1 cellular context compared by ENCODE assay signal in the genomic region with DNA sequence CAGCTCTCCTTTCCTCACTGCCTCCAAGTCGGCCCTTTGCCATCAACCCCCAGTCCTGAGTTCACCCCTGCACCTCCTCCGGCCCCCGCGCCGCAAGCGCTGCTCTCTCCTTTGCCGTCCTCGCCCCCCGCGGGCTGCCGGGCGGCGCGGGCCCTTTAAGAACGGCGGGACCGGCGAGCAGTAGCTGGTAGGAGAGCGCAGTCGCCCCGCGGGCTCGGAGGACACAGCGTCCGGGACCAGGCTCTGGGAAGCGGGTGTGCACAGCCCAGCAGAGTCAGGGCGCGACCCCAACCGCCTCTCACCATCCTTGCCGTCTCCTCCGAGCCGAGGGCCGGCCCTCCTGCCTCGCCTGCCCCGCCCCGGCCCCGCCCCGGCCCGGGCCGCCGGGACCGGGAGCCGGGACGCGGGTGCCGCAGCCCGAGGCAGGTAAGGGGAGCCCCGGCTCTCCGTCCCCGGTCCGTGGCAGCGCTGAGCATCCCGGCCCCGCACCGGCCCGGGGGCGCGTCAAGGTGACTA.
TF ChIP-seq lines count a peak whose summit lies in the region.

A gene (plus strand): TSS at position 198 of the 516 bp plus-strand sequence. CDS start 914 bp downstream, outside the sequence.

TF ChIP-seq in GM12878, 131 proteins besides CTCF, POLR2A, EP300 and RAD21 (continued from another document):
- TF ChIP-seq, protein P1, sequence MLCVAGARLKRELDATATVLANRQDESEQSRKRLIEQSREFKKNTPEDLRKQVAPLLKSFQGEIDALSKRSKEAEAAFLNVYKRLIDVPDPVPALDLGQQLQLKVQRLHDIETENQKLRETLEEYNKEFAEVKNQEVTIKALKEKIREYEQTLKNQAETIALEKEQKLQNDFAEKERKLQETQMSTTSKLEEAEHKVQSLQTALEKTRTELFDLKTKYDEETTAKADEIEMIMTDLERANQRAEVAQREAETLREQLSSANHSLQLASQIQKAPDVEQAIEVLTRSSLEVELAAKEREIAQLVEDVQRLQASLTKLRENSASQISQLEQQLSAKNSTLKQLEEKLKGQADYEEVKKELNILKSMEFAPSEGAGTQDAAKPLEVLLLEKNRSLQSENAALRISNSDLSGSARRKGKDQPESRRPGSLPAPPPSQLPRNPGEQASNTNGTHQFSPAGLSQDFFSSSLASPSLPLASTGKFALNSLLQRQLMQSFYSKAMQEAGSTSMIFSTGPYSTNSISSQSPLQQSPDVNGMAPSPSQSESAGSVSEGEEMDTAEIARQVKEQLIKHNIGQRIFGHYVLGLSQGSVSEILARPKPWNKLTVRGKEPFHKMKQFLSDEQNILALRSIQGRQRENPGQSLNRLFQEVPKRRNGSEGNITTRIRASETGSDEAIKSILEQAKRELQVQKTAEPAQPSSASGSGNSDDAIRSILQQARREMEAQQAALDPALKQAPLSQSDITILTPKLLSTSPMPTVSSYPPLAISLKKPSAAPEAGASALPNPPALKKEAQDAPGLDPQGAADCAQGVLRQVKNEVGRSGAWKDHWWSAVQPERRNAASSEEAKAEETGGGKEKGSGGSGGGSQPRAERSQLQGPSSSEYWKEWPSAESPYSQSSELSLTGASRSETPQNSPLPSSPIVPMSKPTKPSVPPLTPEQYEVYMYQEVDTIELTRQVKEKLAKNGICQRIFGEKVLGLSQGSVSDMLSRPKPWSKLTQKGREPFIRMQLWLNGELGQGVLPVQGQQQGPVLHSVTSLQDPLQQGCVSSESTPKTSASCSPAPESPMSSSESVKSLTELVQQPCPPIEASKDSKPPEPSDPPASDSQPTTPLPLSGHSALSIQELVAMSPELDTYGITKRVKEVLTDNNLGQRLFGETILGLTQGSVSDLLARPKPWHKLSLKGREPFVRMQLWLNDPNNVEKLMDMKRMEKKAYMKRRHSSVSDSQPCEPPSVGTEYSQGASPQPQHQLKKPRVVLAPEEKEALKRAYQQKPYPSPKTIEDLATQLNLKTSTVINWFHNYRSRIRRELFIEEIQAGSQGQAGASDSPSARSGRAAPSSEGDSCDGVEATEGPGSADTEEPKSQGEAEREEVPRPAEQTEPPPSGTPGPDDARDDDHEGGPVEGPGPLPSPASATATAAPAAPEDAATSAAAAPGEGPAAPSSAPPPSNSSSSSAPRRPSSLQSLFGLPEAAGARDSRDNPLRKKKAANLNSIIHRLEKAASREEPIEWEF (IDR thresholded peaks at IDR 0.05; ENCODE audit: insufficient replicate concordance, low read depth, low read length): no peak
- TF ChIP-seq KAT2A (conservative IDR thresholded peaks at IDR 0.05; ENCODE audit: control insufficient read depth, low read depth, low read length) (no peak), TAF1 (IDR thresholded peaks at IDR 0.05; ENCODE audit: borderline replicate concordance, low read depth, low read length) (no peak), ZNF217 (IDR thresholded peaks at IDR 0.05) (no peak), YY1 (IDR thresholded peaks at IDR 0.05; ENCODE audit: low read depth, low read length) (no peak), ATF7 (IDR thresholded peaks at IDR 0.05; ENCODE audit: low read depth) (no peak)
- TF ChIP-seq, protein P2, sequence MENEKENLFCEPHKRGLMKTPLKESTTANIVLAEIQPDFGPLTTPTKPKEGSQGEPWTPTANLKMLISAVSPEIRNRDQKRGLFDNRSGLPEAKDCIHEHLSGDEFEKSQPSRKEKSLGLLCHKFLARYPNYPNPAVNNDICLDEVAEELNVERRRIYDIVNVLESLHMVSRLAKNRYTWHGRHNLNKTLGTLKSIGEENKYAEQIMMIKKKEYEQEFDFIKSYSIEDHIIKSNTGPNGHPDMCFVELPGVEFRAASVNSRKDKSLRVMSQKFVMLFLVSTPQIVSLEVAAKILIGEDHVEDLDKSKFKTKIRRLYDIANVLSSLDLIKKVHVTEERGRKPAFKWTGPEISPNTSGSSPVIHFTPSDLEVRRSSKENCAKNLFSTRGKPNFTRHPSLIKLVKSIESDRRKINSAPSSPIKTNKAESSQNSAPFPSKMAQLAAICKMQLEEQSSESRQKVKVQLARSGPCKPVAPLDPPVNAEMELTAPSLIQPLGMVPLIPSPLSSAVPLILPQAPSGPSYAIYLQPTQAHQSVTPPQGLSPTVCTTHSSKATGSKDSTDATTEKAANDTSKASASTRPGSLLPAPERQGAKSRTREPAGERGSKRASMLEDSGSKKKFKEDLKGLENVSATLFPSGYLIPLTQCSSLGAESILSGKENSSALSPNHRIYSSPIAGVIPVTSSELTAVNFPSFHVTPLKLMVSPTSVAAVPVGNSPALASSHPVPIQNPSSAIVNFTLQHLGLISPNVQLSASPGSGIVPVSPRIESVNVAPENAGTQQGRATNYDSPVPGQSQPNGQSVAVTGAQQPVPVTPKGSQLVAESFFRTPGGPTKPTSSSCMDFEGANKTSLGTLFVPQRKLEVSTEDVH (IDR thresholded peaks at IDR 0.05; ENCODE audit: low read depth, partially characterized antibody): no peak
- TF ChIP-seq, protein P3, sequence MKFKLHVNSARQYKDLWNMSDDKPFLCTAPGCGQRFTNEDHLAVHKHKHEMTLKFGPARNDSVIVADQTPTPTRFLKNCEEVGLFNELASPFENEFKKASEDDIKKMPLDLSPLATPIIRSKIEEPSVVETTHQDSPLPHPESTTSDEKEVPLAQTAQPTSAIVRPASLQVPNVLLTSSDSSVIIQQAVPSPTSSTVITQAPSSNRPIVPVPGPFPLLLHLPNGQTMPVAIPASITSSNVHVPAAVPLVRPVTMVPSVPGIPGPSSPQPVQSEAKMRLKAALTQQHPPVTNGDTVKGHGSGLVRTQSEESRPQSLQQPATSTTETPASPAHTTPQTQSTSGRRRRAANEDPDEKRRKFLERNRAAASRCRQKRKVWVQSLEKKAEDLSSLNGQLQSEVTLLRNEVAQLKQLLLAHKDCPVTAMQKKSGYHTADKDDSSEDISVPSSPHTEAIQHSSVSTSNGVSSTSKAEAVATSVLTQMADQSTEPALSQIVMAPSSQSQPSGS (IDR thresholded peaks at IDR 0.05; ENCODE audit: low read length): no peak
- TF ChIP-seq, protein P4, sequence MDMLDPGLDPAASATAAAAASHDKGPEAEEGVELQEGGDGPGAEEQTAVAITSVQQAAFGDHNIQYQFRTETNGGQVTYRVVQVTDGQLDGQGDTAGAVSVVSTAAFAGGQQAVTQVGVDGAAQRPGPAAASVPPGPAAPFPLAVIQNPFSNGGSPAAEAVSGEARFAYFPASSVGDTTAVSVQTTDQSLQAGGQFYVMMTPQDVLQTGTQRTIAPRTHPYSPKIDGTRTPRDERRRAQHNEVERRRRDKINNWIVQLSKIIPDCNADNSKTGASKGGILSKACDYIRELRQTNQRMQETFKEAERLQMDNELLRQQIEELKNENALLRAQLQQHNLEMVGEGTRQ (IDR thresholded peaks at IDR 0.05; ENCODE audit: borderline replicate concordance, low read depth, low read length): no peak
- TF ChIP-seq, protein P5, sequence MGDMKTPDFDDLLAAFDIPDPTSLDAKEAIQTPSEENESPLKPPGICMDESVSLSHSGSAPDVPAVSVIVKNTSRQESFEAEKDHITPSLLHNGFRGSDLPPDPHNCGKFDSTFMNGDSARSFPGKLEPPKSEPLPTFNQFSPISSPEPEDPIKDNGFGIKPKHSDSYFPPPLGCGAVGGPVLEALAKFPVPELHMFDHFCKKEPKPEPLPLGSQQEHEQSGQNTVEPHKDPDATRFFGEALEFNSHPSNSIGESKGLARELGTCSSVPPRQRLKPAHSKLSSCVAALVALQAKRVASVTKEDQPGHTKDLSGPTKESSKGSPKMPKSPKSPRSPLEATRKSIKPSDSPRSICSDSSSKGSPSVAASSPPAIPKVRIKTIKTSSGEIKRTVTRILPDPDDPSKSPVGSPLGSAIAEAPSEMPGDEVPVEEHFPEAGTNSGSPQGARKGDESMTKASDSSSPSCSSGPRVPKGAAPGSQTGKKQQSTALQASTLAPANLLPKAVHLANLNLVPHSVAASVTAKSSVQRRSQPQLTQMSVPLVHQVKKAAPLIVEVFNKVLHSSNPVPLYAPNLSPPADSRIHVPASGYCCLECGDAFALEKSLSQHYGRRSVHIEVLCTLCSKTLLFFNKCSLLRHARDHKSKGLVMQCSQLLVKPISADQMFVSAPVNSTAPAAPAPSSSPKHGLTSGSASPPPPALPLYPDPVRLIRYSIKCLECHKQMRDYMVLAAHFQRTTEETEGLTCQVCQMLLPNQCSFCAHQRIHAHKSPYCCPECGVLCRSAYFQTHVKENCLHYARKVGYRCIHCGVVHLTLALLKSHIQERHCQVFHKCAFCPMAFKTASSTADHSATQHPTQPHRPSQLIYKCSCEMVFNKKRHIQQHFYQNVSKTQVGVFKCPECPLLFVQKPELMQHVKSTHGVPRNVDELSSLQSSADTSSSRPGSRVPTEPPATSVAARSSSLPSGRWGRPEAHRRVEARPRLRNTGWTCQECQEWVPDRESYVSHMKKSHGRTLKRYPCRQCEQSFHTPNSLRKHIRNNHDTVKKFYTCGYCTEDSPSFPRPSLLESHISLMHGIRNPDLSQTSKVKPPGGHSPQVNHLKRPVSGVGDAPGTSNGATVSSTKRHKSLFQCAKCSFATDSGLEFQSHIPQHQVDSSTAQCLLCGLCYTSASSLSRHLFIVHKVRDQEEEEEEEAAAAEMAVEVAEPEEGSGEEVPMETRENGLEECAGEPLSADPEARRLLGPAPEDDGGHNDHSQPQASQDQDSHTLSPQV (IDR thresholded peaks at IDR 0.05): no peak
